ENCODE assay signal across 21 cellular contexts in genomic region chr16:376817-377418, GRCh38. TPM values are rescaled to one million over a fixed set of nuclear protein-coding genes. Genes with fewer than 3 reads are reported as not detected.
DNase-seq lines count a peak whose midpoint lies in the region; ATAC-seq, FAIRE-seq and TF ChIP-seq lines count a peak whose summit lies in the region.
"Had no signal": no experiment of that assay in that cellular context is flagged by ENCODE, and none has a peak within 500 bp of the region (broad histone marks: within the 10 kb centered on the region; RNA-seq: fewer than 3 reads in every experiment).

No MANE protein-coding gene starts in this region.

- no peak overlapping the region for H3K4me2 ChIP-seq in HepG2 (ENCODE audit: low read depth, low read length)

- H3K27ac ChIP-seq in right lobe of liver = no peak overlapping the region
- no peak overlapping the region for H3K27ac ChIP-seq in HepG2 (ENCODE audit: extremely low read length, insufficient read depth, low read length)
- peak overlapping the region; percentile 4; the same call in 1 of the 2 replicates for H3K27ac ChIP-seq in RWPE1
- H3K27ac ChIP-seq in spleen = no peak overlapping the region
- H3K27ac ChIP-seq in colonic mucosa = no peak overlapping the region
- H3K27ac ChIP-seq: GM23248, HL-60 had no signal

- no peak overlapping the region for H3K4me3 Mint-ChIP-seq in chondrocyte (ENCODE audit: unreplicated experiment)
- H3K4me3 Mint-ChIP-seq in activated CD4-positive, alpha-beta T cell treated with anti-CD3 and anti-CD28 coated beads for 36 hours = no peak overlapping the region
- H3K4me3 Mint-ChIP-seq: B cell had no signal

- no TSS peak for BruUV-seq in HepG2 (replicated peaks; lab: Mats Ljungman, UMichigan)

- H3K9ac ChIP-seq in HepG2 (ENCODE audit: insufficient read depth, low read depth, low read length) (no peak overlapping the region), colonic mucosa (ENCODE audit: low read depth in 2 of 2, low read length in 2 of 2) (no peak overlapping the region)
- H3K9ac ChIP-seq: GM23248 had no signal

- TF ChIP-seq CTCF in right lobe of liver (IDR thresholded peaks at IDR 0.05) (no peak), HepG2 (CRISPR knock-in tag; IDR thresholded peaks at IDR 0.05) (no peak), RWPE1 (conservative IDR thresholded peaks at IDR 0.05; ENCODE audit: low read depth) (no peak), chondrocyte (IDR thresholded peaks at IDR 0.05) (no peak), spleen (IDR thresholded peaks at IDR 0.05 in 8 of 11, conservative IDR thresholded peaks at IDR 0.05 in 3 of 11) (no peak), colonic mucosa (IDR thresholded peaks at IDR 0.05) (no peak)

- H3K36me3 ChIP-seq in right lobe of liver = peaks cover 0 to 11% (median 0%) of the 10 kb centered on the region in 4 donors
- H3K36me3 ChIP-seq in HepG2 (replicated peaks in 1 of 2; ENCODE audit: control insufficient read depth in 1 of 2, insufficient read depth in 2 of 2, low read length in 2 of 2) = peaks cover 16 to 24% of the 10 kb centered on the region in 2 experiments; a peak in 4 of 5 replicates
- H3K36me3 ChIP-seq in spleen = peaks cover 0 to 60% (median 55%) of the 10 kb centered on the region in 6 donors
- peaks cover 8% of the 10 kb centered on the region for H3K36me3 ChIP-seq in colonic mucosa

- H3K4me3 ChIP-seq in right lobe of liver = no peak overlapping the region
- H3K4me3 ChIP-seq in HepG2 (replicated peaks in 1 of 3; ENCODE audit: insufficient read depth in 1 of 3, low read depth in 2 of 3, low read length in 3 of 3) = no peak overlapping the region
- no peak overlapping the region for H3K4me3 ChIP-seq in spleen
- H3K4me3 ChIP-seq in colonic mucosa = no peak overlapping the region
- H3K4me3 ChIP-seq: GM23248, HAP-1 had no signal

- H3K4me1 ChIP-seq in right lobe of liver = no peaks in the 10 kb centered on the region
- peaks cover 17% of the 10 kb centered on the region for H3K4me1 ChIP-seq in HepG2 (ENCODE audit: insufficient read depth, low read length)
- H3K4me1 ChIP-seq in spleen = peaks cover 0 to 31% (median 25%) of the 10 kb centered on the region in 6 donors
- peaks cover 15% of the 10 kb centered on the region for H3K4me1 ChIP-seq in colonic mucosa
- H3K4me1 ChIP-seq: HAP-1 had no signal

- FAIRE-seq in HepG2 (lab: Jason Lieb, UNC) = no peak
- FAIRE-seq: D721Med, G401.6, GM12892, GM18507 had no signal

- in situ Hi-C loops in HepG2 (cut with HindIII; ENCODE audit: extremely low pct_ligation_motif_present, low pct_unique_long_range_greater_than_20kb) = no loop called here

- H2AFZ ChIP-seq in HepG2 (ENCODE audit: low read length) = no peak overlapping the region
- H2AFZ ChIP-seq: GM23248 had no signal

- TF ChIP-seq POLR2A in right lobe of liver (IDR thresholded peaks at IDR 0.05) (no peak), HepG2 (IDR thresholded peaks at IDR 0.05; ENCODE audit: insufficient read depth in 1 of 2, low read depth in 2 of 2, low read length in 2 of 2) (no peak), spleen (IDR thresholded peaks at IDR 0.05) (no peak)

- WGBS in right lobe of liver (ENCODE audit: insufficient coverage, low coverage, low lambda C conversion rate, missing lambda C conversion rate) = 87% methylated on average over 3 of the region's 26 CpGs
- 98% methylated on average over 25 of the region's 26 CpGs for WGBS in HepG2 (ENCODE audit: low lambda C conversion rate)
- 90 to 94% (median 93%) methylated on average over 22 to 26 of the region's 26 CpGs for WGBS in spleen, 5 donors

- no peaks in the 10 kb centered on the region for H3K27me3 Mint-ChIP-seq in chondrocyte (ENCODE audit: low read depth)
- H3K27me3 Mint-ChIP-seq in activated CD4-positive, alpha-beta T cell treated with anti-CD3 and anti-CD28 coated beads for 36 hours = no peaks in the 10 kb centered on the region
- H3K27me3 Mint-ChIP-seq: B cell; CD4-positive, CD25-positive, alpha-beta regulatory T cell; CD8-positive, alpha-beta memory T cell had no signal

- H3K27me3 ChIP-seq in right lobe of liver (no peaks in the 10 kb centered on the region), HepG2 (ENCODE audit: control insufficient read depth in 1 of 2, insufficient read depth in 2 of 2, low read length in 2 of 2) (no peaks in the 10 kb centered on the region), spleen (replicated peaks in 1 of 7) (no peaks in the 10 kb centered on the region), colonic mucosa (no peaks in the 10 kb centered on the region)

- H3K27ac Mint-ChIP-seq in chondrocyte (ENCODE audit: unreplicated experiment) = no peak overlapping the region
- H3K27ac Mint-ChIP-seq in activated CD4-positive, alpha-beta T cell treated with anti-CD3 and anti-CD28 coated beads for 36 hours = no peak overlapping the region
- H3K27ac Mint-ChIP-seq: B cell; CD4-positive, CD25-positive, alpha-beta regulatory T cell; CD8-positive, alpha-beta memory T cell had no signal

- no peaks in the 10 kb centered on the region for H4K20me1 ChIP-seq in HepG2 (ENCODE audit: insufficient read depth, low read length)

- no peak for TF ChIP-seq EP300 in HepG2 (IDR thresholded peaks at IDR 0.05; ENCODE audit: low read depth in 2 of 2, low read length in 2 of 2)
- TF ChIP-seq EP300 in HepG2 (CRISPR knock-in tag; IDR thresholded peaks at IDR 0.05; ENCODE audit: borderline replicate concordance) = no peak

- POLR2A ChIA-PET in HepG2 (lab: Yijun Ruan, JAX) (no interaction called here), RWPE1 (lab: Yijun Ruan, JAX; ENCODE audit: low non-redundant PET) (no interaction called here)
- POLR2A ChIA-PET in activated CD4-positive, alpha-beta T cell treated with anti-CD3 and anti-CD28 coated beads for 36 hours (lab: Charles Lee) = no interaction called here

- DNase-seq in right lobe of liver (peak in 2 of 3 donors; percentile 19 to 49), HepG2 (ENCODE audit: low spot score) (no peak), RWPE1 (ENCODE audit: low spot score) (no peak), chondrocyte (ENCODE audit: low spot score) (peak; percentile 86), spleen (peak; percentile 70), colonic mucosa (no peak)
- DNase-seq in effector CD4-positive, alpha-beta T cell = no peak
- DNase-seq in activated CD4-positive, alpha-beta T cell treated with anti-CD3 and anti-CD28 coated beads for 36 hours = no peak
- DNase-seq: C1 segment of cervical spinal cord; CD4-positive, CD25-positive, alpha-beta regulatory T cell; CD8-positive, alpha-beta memory T cell; COR-L47; GM23248; IMR-90 had no signal

- H3K4me1 Mint-ChIP-seq in chondrocyte (ENCODE audit: low read depth) = peaks cover 6% of the 10 kb centered on the region
- peaks cover 12% of the 10 kb centered on the region for H3K4me1 Mint-ChIP-seq in activated CD4-positive, alpha-beta T cell treated with anti-CD3 and anti-CD28 coated beads for 36 hours

- H3K79me2 ChIP-seq in HepG2 (ENCODE audit: insufficient read depth, low read length) = peaks cover 16% of the 10 kb centered on the region

- H3K9me3 ChIP-seq in right lobe of liver (no peaks in the 10 kb centered on the region), HepG2 (ENCODE audit: low read length) (no peaks in the 10 kb centered on the region), spleen (no peaks in the 10 kb centered on the region), colonic mucosa (no peaks in the 10 kb centered on the region)
- H3K9me3 ChIP-seq: HAP-1 had no signal

- TF ChIP-seq RAD21 in HepG2 (CRISPR knock-in tag; IDR thresholded peaks at IDR 0.05) = no peak

- ATAC-seq in right lobe of liver (no peak), HepG2 (no peak)
- no peak for ATAC-seq in activated CD4-positive, alpha-beta T cell treated with anti-CD3 and anti-CD28 coated beads for 36 hours

- intact Hi-C loops in right lobe of liver (cut with DNase I) (no loop called here), HepG2 (cut with micrococcal nuclease; ENCODE audit: unreplicated experiment) (no loop called here), spleen (cut with DNase I; ENCODE audit: low total_unique reads) (no loop called here), colonic mucosa (cut with DNase I) (no loop called here)
- intact Hi-C loops in activated CD4-positive, alpha-beta T cell treated with anti-CD3 and anti-CD28 coated beads for 36 hours (cut with DNase I, micrococcal nuclease) = no loop called here

- CTCF ChIA-PET in HepG2 (lab: Yijun Ruan, JAX; ENCODE audit: low intra/inter-chr PET ratio, low total read pairs) (no interaction called here), RWPE1 (lab: Yijun Ruan, JAX) (no interaction called here)
- CTCF ChIA-PET in activated CD4-positive, alpha-beta T cell treated with anti-CD3 and anti-CD28 coated beads for 36 hours (lab: Charles Lee) = no interaction called here

- H3K9me3 Mint-ChIP-seq in chondrocyte (ENCODE audit: low read depth) = no peaks in the 10 kb centered on the region
- H3K9me3 Mint-ChIP-seq in activated CD4-positive, alpha-beta T cell treated with anti-CD3 and anti-CD28 coated beads for 36 hours (ENCODE audit: low read depth) = no peaks in the 10 kb centered on the region
- H3K9me3 Mint-ChIP-seq: CD4-positive, CD25-positive, alpha-beta regulatory T cell; CD8-positive, alpha-beta memory T cell had no signal

- peaks cover 5% of the 10 kb centered on the region for H3K36me3 Mint-ChIP-seq in chondrocyte (ENCODE audit: low read depth)
- peaks cover 4% of the 10 kb centered on the region for H3K36me3 Mint-ChIP-seq in activated CD4-positive, alpha-beta T cell treated with anti-CD3 and anti-CD28 coated beads for 36 hours (ENCODE audit: low read depth)

RNA-seq across cellular contexts. Expression of gene PGAP6, which starts 4.9 kb away (rescaled TPM):
- total RNA-seq in right lobe of liver (10 to 100 TPM; 24.3 to 44.6 (median 28.0) TPM), HepG2 (2016; rRNA removed; fragmentation: Illumina TruSeq; extraction: Trizol) (33.7 and 52.7 TPM in 2 replicates), chondrocyte (49.5 to 61.2 TPM (median 59.7 TPM) in 3 replicates), spleen (10 to 100 TPM; 35.7 to 63.2 (median 51.0) TPM), colonic mucosa (100 to 1,000 TPM in 1 of 2 donors, 10 to 100 TPM in 1; 99.6 to 102 TPM)
- total RNA-seq in HepG2 (2016; cell fraction: cytosol; rRNA removed; fragmentation: Illumina TruSeq; extraction: Trizol; ENCODE audit: low read depth) = 52.2 and 54.4 TPM in 2 replicates
- 27.1 and 52.1 TPM in 2 replicates for total RNA-seq in HepG2 (2016; cell fraction: insoluble cytoplasmic fraction; rRNA removed; fragmentation: Illumina TruSeq; extraction: Trizol)
- total RNA-seq in HepG2 (2016; cell fraction: membrane; rRNA removed; fragmentation: Illumina TruSeq; extraction: Trizol) = 108 and 112 TPM in 2 replicates
- 36.6 and 38.8 TPM in 2 replicates for total RNA-seq in HepG2 (2016; cell fraction: nucleus; rRNA removed; fragmentation: Illumina TruSeq; extraction: Trizol)
- polyA plus RNA-seq in HepG2 (2011; rRNA removed) (136 and 192 TPM in 2 replicates), spleen (10 to 100 TPM; 19.5 to 40.6 (median 32.2) TPM)
- 183 and 222 TPM in 2 replicates for polyA plus RNA-seq in HepG2 (2011; cell fraction: cytosol; rRNA removed)
- polyA plus RNA-seq in HepG2 (2011; cell fraction: nucleus; rRNA removed) = 308 and 324 TPM in 2 replicates
- polyA plus RNA-seq in HepG2 (2012) = 54.7 and 75.9 TPM in 2 replicates
- polyA plus RNA-seq in HepG2 (2016; cell fraction: cytosol; fragmentation: Illumina TruSeq; extraction: Trizol; ENCODE audit: low read depth) = 90.3 and 94.2 TPM in 2 replicates
- 43.3 and 54.7 TPM in 2 replicates for polyA plus RNA-seq in HepG2 (2016; cell fraction: insoluble cytoplasmic fraction; fragmentation: Illumina TruSeq; extraction: Trizol; ENCODE audit: low read depth)
- polyA plus RNA-seq in HepG2 (2016; cell fraction: membrane; fragmentation: Illumina TruSeq; extraction: Trizol; ENCODE audit: low read depth) = 117 and 127 TPM in 2 replicates
- polyA plus RNA-seq in HepG2 (2016; cell fraction: nucleus; fragmentation: Illumina TruSeq; extraction: Trizol; ENCODE audit: insufficient read depth, low read depth) = 107 and 123 TPM in 2 replicates
- polyA minus RNA-seq in HepG2 (2011; rRNA and poly(A)+ RNA removed; ENCODE audit: low replicate concordance) = 53.1 and 397 TPM in 2 replicates
- 61.4 and 63.3 TPM in 2 replicates for polyA minus RNA-seq in HepG2 (2011; cell fraction: cytosol; rRNA and poly(A)+ RNA removed)
- 26.0 and 48.0 TPM in 2 replicates for polyA minus RNA-seq in HepG2 (2011; cell fraction: nucleus; rRNA and poly(A)+ RNA removed)
- 10 to 100 TPM; 22.9 to 40.8 TPM for total RNA-seq in activated CD4-positive, alpha-beta T cell treated with anti-CD3 and anti-CD28 coated beads for 36 hours

RNA-seq across cellular contexts. Expression of gene MRPL28, which starts 6.6 kb away (rescaled TPM):
- total RNA-seq in right lobe of liver = 10 to 100 TPM; 29.9 to 64.7 (median 32.6) TPM
- total RNA-seq in HepG2 (2016; rRNA removed; fragmentation: Illumina TruSeq; extraction: Trizol) = 114 and 128 TPM in 2 replicates
- total RNA-seq in HepG2 (2016; cell fraction: cytosol; rRNA removed; fragmentation: Illumina TruSeq; extraction: Trizol; ENCODE audit: low read depth) = 30.5 and 32.3 TPM in 2 replicates
- total RNA-seq in HepG2 (2016; cell fraction: insoluble cytoplasmic fraction; rRNA removed; fragmentation: Illumina TruSeq; extraction: Trizol) = 115 and 131 TPM in 2 replicates
- 36.8 and 38.6 TPM in 2 replicates for total RNA-seq in HepG2 (2016; cell fraction: membrane; rRNA removed; fragmentation: Illumina TruSeq; extraction: Trizol)
- 35.6 and 38.6 TPM in 2 replicates for total RNA-seq in HepG2 (2016; cell fraction: nucleus; rRNA removed; fragmentation: Illumina TruSeq; extraction: Trizol)
- polyA plus RNA-seq in HepG2 (2011; rRNA removed) = 121 and 135 TPM in 2 replicates
- polyA plus RNA-seq in HepG2 (2011; cell fraction: cytosol; rRNA removed) = 141 and 211 TPM in 2 replicates
- polyA plus RNA-seq in HepG2 (2011; cell fraction: nucleus; rRNA removed) = 65.0 and 69.2 TPM in 2 replicates
- 50.0 and 56.2 TPM in 2 replicates for polyA plus RNA-seq in HepG2 (2012)
- polyA plus RNA-seq in HepG2 (2016; cell fraction: cytosol; fragmentation: Illumina TruSeq; extraction: Trizol; ENCODE audit: low read depth) = 35.7 and 36.6 TPM in 2 replicates
- polyA plus RNA-seq in HepG2 (2016; cell fraction: insoluble cytoplasmic fraction; fragmentation: Illumina TruSeq; extraction: Trizol; ENCODE audit: low read depth) = 162 and 166 TPM in 2 replicates
- 35.5 and 36.2 TPM in 2 replicates for polyA plus RNA-seq in HepG2 (2016; cell fraction: membrane; fragmentation: Illumina TruSeq; extraction: Trizol; ENCODE audit: low read depth)
- 85.4 and 90.0 TPM in 2 replicates for polyA plus RNA-seq in HepG2 (2016; cell fraction: nucleus; fragmentation: Illumina TruSeq; extraction: Trizol; ENCODE audit: insufficient read depth, low read depth)
- 51.3 and 73.8 TPM in 2 replicates for polyA minus RNA-seq in HepG2 (2011; rRNA and poly(A)+ RNA removed; ENCODE audit: low replicate concordance)
- polyA minus RNA-seq in HepG2 (2011; cell fraction: cytosol; rRNA and poly(A)+ RNA removed) = 29.4 and 29.5 TPM in 2 replicates
- polyA minus RNA-seq in HepG2 (2011; cell fraction: nucleus; rRNA and poly(A)+ RNA removed) = 10.2 and 13.2 TPM in 2 replicates
- 53.4 to 57.7 TPM (median 54.7 TPM) in 3 replicates for total RNA-seq in chondrocyte
- 10 to 100 TPM; 38.0 to 64.1 (median 48.0) TPM for total RNA-seq in spleen
- polyA plus RNA-seq in spleen = 100 to 1,000 TPM in 1 of 3 donors, 10 to 100 TPM in 2; 85.0 to 108 (median 85.7) TPM
- total RNA-seq in colonic mucosa = 10 to 100 TPM; 59.4 to 75.4 TPM
- total RNA-seq in activated CD4-positive, alpha-beta T cell treated with anti-CD3 and anti-CD28 coated beads for 36 hours = 10 to 100 TPM; 90.2 to 94.4 TPM

RNA-seq across cellular contexts. Expression of gene NME4, which starts 20.1 kb away (rescaled TPM):
- 10 to 100 TPM; 50.3 to 83.6 (median 61.0) TPM for total RNA-seq in right lobe of liver
- 82.8 and 121 TPM in 2 replicates for total RNA-seq in HepG2 (2016; rRNA removed; fragmentation: Illumina TruSeq; extraction: Trizol)
- total RNA-seq in HepG2 (2016; cell fraction: cytosol; rRNA removed; fragmentation: Illumina TruSeq; extraction: Trizol; ENCODE audit: low read depth) = 711 and 716 TPM in 2 replicates
- 79.6 and 119 TPM in 2 replicates for total RNA-seq in HepG2 (2016; cell fraction: insoluble cytoplasmic fraction; rRNA removed; fragmentation: Illumina TruSeq; extraction: Trizol)
- 463 and 513 TPM in 2 replicates for total RNA-seq in HepG2 (2016; cell fraction: membrane; rRNA removed; fragmentation: Illumina TruSeq; extraction: Trizol)
- total RNA-seq in HepG2 (2016; cell fraction: nucleus; rRNA removed; fragmentation: Illumina TruSeq; extraction: Trizol) = 47.7 and 52.8 TPM in 2 replicates
- polyA plus RNA-seq in HepG2 (2011; rRNA removed) = 263 and 275 TPM in 2 replicates
- 199 and 344 TPM in 2 replicates for polyA plus RNA-seq in HepG2 (2011; cell fraction: cytosol; rRNA removed)
- 245 and 274 TPM in 2 replicates for polyA plus RNA-seq in HepG2 (2011; cell fraction: nucleus; rRNA removed)
- polyA plus RNA-seq in HepG2 (2012) = 136 and 145 TPM in 2 replicates
- polyA plus RNA-seq in HepG2 (2016; cell fraction: cytosol; fragmentation: Illumina TruSeq; extraction: Trizol; ENCODE audit: low read depth) = 1,773 and 1,829 TPM in 2 replicates
- polyA plus RNA-seq in HepG2 (2016; cell fraction: insoluble cytoplasmic fraction; fragmentation: Illumina TruSeq; extraction: Trizol; ENCODE audit: low read depth) = 189 and 200 TPM in 2 replicates
- 997 and 1,012 TPM in 2 replicates for polyA plus RNA-seq in HepG2 (2016; cell fraction: membrane; fragmentation: Illumina TruSeq; extraction: Trizol; ENCODE audit: low read depth)
- polyA plus RNA-seq in HepG2 (2016; cell fraction: nucleus; fragmentation: Illumina TruSeq; extraction: Trizol; ENCODE audit: insufficient read depth, low read depth) = 195 and 217 TPM in 2 replicates
- 21.3 and 147 TPM in 2 replicates for polyA minus RNA-seq in HepG2 (2011; rRNA and poly(A)+ RNA removed; ENCODE audit: low replicate concordance)
- polyA minus RNA-seq in HepG2 (2011; cell fraction: cytosol; rRNA and poly(A)+ RNA removed) = 51.2 and 63.8 TPM in 2 replicates
- 27.2 and 27.9 TPM in 2 replicates for polyA minus RNA-seq in HepG2 (2011; cell fraction: nucleus; rRNA and poly(A)+ RNA removed)
- total RNA-seq in chondrocyte = 176 to 246 TPM (median 231 TPM) in 3 replicates
- 10 to 100 TPM; 27.3 to 71.4 (median 50.0) TPM for total RNA-seq in spleen
- 10 to 100 TPM; 43.4 to 75.8 (median 67.7) TPM for polyA plus RNA-seq in spleen
- 10 to 100 TPM; 38.3 to 63.6 TPM for total RNA-seq in colonic mucosa
- 10 to 100 TPM; 55.9 to 72.1 TPM for total RNA-seq in activated CD4-positive, alpha-beta T cell treated with anti-CD3 and anti-CD28 coated beads for 36 hours

RNA-seq across cellular contexts. Expression of gene AXIN1, which starts 24.4 kb away (rescaled TPM):
- 10 to 100 TPM in 3 of 6 experiments, 1 to 10 TPM in 3; 5.5 to 17.4 (median 9.4) TPM for total RNA-seq in right lobe of liver
- total RNA-seq in HepG2 (2016; rRNA removed; fragmentation: Illumina TruSeq; extraction: Trizol) = 18.8 and 24.0 TPM in 2 replicates
- 17.0 and 18.3 TPM in 2 replicates for total RNA-seq in HepG2 (2016; cell fraction: cytosol; rRNA removed; fragmentation: Illumina TruSeq; extraction: Trizol; ENCODE audit: low read depth)
- total RNA-seq in HepG2 (2016; cell fraction: insoluble cytoplasmic fraction; rRNA removed; fragmentation: Illumina TruSeq; extraction: Trizol) = 14.2 and 23.9 TPM in 2 replicates
- 32.6 and 32.8 TPM in 2 replicates for total RNA-seq in HepG2 (2016; cell fraction: membrane; rRNA removed; fragmentation: Illumina TruSeq; extraction: Trizol)
- 14.9 and 17.5 TPM in 2 replicates for total RNA-seq in HepG2 (2016; cell fraction: nucleus; rRNA removed; fragmentation: Illumina TruSeq; extraction: Trizol)
- 26.0 and 28.5 TPM in 2 replicates for polyA plus RNA-seq in HepG2 (2011; rRNA removed)
- 37.0 and 44.7 TPM in 2 replicates for polyA plus RNA-seq in HepG2 (2011; cell fraction: cytosol; rRNA removed)
- 55.4 and 62.8 TPM in 2 replicates for polyA plus RNA-seq in HepG2 (2011; cell fraction: nucleus; rRNA removed)
- 28.4 and 30.4 TPM in 2 replicates for polyA plus RNA-seq in HepG2 (2012)
- 8.5 and 8.8 TPM in 2 replicates for polyA plus RNA-seq in HepG2 (2016; cell fraction: cytosol; fragmentation: Illumina TruSeq; extraction: Trizol; ENCODE audit: low read depth)
- 19.0 and 24.8 TPM in 2 replicates for polyA plus RNA-seq in HepG2 (2016; cell fraction: insoluble cytoplasmic fraction; fragmentation: Illumina TruSeq; extraction: Trizol; ENCODE audit: low read depth)
- polyA plus RNA-seq in HepG2 (2016; cell fraction: membrane; fragmentation: Illumina TruSeq; extraction: Trizol; ENCODE audit: low read depth) = 22.0 and 23.4 TPM in 2 replicates
- 30.6 and 31.6 TPM in 2 replicates for polyA plus RNA-seq in HepG2 (2016; cell fraction: nucleus; fragmentation: Illumina TruSeq; extraction: Trizol; ENCODE audit: insufficient read depth, low read depth)
- 10.4 and 24.0 TPM in 2 replicates for polyA minus RNA-seq in HepG2 (2011; rRNA and poly(A)+ RNA removed; ENCODE audit: low replicate concordance)
- polyA minus RNA-seq in HepG2 (2011; cell fraction: cytosol; rRNA and poly(A)+ RNA removed) = 21.4 and 23.6 TPM in 2 replicates
- polyA minus RNA-seq in HepG2 (2011; cell fraction: nucleus; rRNA and poly(A)+ RNA removed) = 14.3 and 15.7 TPM in 2 replicates
- 19.8 to 27.2 TPM (median 26.9 TPM) in 3 replicates for total RNA-seq in chondrocyte
- total RNA-seq in spleen = 10 to 100 TPM; 22.6 to 27.3 (median 24.8) TPM
- 10 to 100 TPM; 12.9 to 22.7 (median 13.6) TPM for polyA plus RNA-seq in spleen
- total RNA-seq in colonic mucosa = 10 to 100 TPM; 33.4 to 34.3 TPM
- total RNA-seq in activated CD4-positive, alpha-beta T cell treated with anti-CD3 and anti-CD28 coated beads for 36 hours = 10 to 100 TPM; 20.0 to 23.8 TPM

RNA-seq across cellular contexts. Expression of gene DECR2, which starts 24.8 kb away (rescaled TPM):
- total RNA-seq in right lobe of liver (100 to 1,000 TPM in 3 of 6 experiments, 10 to 100 TPM in 3; 73.6 to 169 (median 97.0) TPM), HepG2 (2016; rRNA removed; fragmentation: Illumina TruSeq; extraction: Trizol) (27.8 and 36.3 TPM in 2 replicates), chondrocyte (21.8 to 25.1 TPM (median 22.2 TPM) in 3 replicates), spleen (10 to 100 TPM in 5 of 7 donors, 1 to 10 TPM in 2; 8.9 to 14.8 (median 11.7) TPM), colonic mucosa (10 to 100 TPM; 31.3 to 50.2 TPM)
- total RNA-seq in HepG2 (2016; cell fraction: cytosol; rRNA removed; fragmentation: Illumina TruSeq; extraction: Trizol; ENCODE audit: low read depth) = 22.1 and 28.4 TPM in 2 replicates
- 28.1 and 37.2 TPM in 2 replicates for total RNA-seq in HepG2 (2016; cell fraction: insoluble cytoplasmic fraction; rRNA removed; fragmentation: Illumina TruSeq; extraction: Trizol)
- total RNA-seq in HepG2 (2016; cell fraction: membrane; rRNA removed; fragmentation: Illumina TruSeq; extraction: Trizol) = 22.1 and 27.1 TPM in 2 replicates
- 34.5 and 35.9 TPM in 2 replicates for total RNA-seq in HepG2 (2016; cell fraction: nucleus; rRNA removed; fragmentation: Illumina TruSeq; extraction: Trizol)
- polyA plus RNA-seq in HepG2 (2011; rRNA removed) (44.6 and 51.2 TPM in 2 replicates), spleen (10 to 100 TPM in 2 of 3 donors, 1 to 10 TPM in 1; 9.1 to 19.5 (median 14.1) TPM)
- 29.5 and 53.6 TPM in 2 replicates for polyA plus RNA-seq in HepG2 (2011; cell fraction: cytosol; rRNA removed)
- polyA plus RNA-seq in HepG2 (2011; cell fraction: nucleus; rRNA removed) = 220 and 244 TPM in 2 replicates
- 22.1 and 23.1 TPM in 2 replicates for polyA plus RNA-seq in HepG2 (2012)
- polyA plus RNA-seq in HepG2 (2016; cell fraction: cytosol; fragmentation: Illumina TruSeq; extraction: Trizol; ENCODE audit: low read depth) = 13.3 and 15.1 TPM in 2 replicates
- 31.8 and 35.2 TPM in 2 replicates for polyA plus RNA-seq in HepG2 (2016; cell fraction: insoluble cytoplasmic fraction; fragmentation: Illumina TruSeq; extraction: Trizol; ENCODE audit: low read depth)
- 19.1 and 19.5 TPM in 2 replicates for polyA plus RNA-seq in HepG2 (2016; cell fraction: membrane; fragmentation: Illumina TruSeq; extraction: Trizol; ENCODE audit: low read depth)
- polyA plus RNA-seq in HepG2 (2016; cell fraction: nucleus; fragmentation: Illumina TruSeq; extraction: Trizol; ENCODE audit: insufficient read depth, low read depth) = 124 and 131 TPM in 2 replicates
- polyA minus RNA-seq in HepG2 (2011; rRNA and poly(A)+ RNA removed; ENCODE audit: low replicate concordance) = 15.9 and 53.9 TPM in 2 replicates
- polyA minus RNA-seq in HepG2 (2011; cell fraction: cytosol; rRNA and poly(A)+ RNA removed) = 17.0 and 17.7 TPM in 2 replicates
- polyA minus RNA-seq in HepG2 (2011; cell fraction: nucleus; rRNA and poly(A)+ RNA removed) = 25.4 and 25.9 TPM in 2 replicates
- 10 to 100 TPM; 11.5 to 13.0 TPM for total RNA-seq in activated CD4-positive, alpha-beta T cell treated with anti-CD3 and anti-CD28 coated beads for 36 hours

Comparison
In these comparisons a context has a peak if more than half of its experiments do, and no peak if none do; other contexts are left out.
1. DNase-seq: peak in right lobe of liver (2 of 3), chondrocyte (single experiment) and spleen (single experiment); none in HepG2 (single experiment), RWPE1 (single experiment), colonic mucosa (single experiment), effector CD4-positive, alpha-beta T cell (single experiment) and activated CD4-positive, alpha-beta T cell treated with anti-CD3 and anti-CD28 coated beads for 36 hours (single experiment).